ENCODE assay signal across 10 cellular contexts in the genomic region with DNA sequence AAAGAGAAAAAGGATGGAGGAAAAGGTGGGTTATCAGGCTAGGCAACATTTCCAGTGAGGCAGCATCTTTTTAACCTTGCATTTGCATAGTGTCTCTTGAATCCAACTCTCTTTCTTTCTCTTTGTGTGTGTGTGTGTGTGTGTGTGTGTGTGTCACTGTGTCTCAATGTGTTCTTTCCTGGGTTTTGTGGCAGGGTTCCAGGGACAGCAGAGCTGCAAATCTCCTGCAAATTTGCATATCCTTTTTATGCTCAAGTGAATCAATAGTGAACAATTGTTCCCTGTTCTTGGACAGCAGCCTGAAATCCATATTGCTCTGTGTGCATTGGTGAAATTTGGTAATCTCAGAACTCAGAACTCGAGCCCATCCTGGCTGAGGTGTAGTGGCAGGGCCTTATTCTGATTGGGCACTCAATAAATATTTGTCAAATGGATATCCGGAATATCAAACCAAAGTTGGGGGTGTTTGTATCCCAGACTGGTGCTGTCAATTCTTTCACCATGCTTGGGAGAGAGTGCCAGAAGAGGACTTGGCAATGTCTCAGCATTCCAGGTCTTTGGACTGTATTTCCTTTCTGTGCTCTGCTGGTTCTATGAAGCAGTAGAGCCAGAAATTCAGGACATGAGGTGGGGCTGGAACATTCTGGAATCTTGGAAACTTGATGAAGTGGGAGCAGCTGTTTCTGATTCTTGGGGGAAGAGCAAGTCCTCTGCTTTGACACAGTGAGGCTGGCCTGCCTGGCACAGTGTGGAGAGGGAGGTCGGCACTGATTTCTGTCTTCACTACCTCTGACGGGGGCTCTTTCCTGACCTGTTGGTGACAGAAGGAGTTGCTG.
A peak's percentile ranks its signal among the peaks of the same experiment; 100 is the strongest.
DNase-seq lines count a peak whose midpoint lies in the region; ATAC-seq, FAIRE-seq and TF ChIP-seq lines count a peak whose summit lies in the region.
"Had no signal": no experiment of that assay in that cellular context is flagged by ENCODE, and none has a peak within 500 bp of the region (broad histone marks: within the 10 kb centered on the region; RNA-seq: fewer than 3 reads in every experiment).

No MANE protein-coding gene starts in this region.

- no peaks in the 10 kb centered on the region for H3K27me3 ChIP-seq in prostate gland (replicated peaks; ENCODE audit: insufficient read depth)

- TF ChIP-seq POLR2A in prostate gland (IDR thresholded peaks at IDR 0.05): no peak

- intact Hi-C loops in Calu3 (cut with micrococcal nuclease; ENCODE audit: unreplicated experiment): no loop called here
- intact Hi-C loops in prostate gland (cut with DNase I): no loop called here

- FAIRE-seq in RCC 7860 (lab: Jason Lieb, UNC): no peak
- FAIRE-seq in D721Med (lab: Jason Lieb, UNC): no peak

- H3K27me3 Mint-ChIP-seq in Calu3 (ENCODE audit: unreplicated experiment): no peaks in the 10 kb centered on the region
- peaks cover 26 to 31% of the 10 kb centered on the region in 2 donors for H3K27me3 Mint-ChIP-seq in effector memory CD8-positive, alpha-beta T cell

- no peak for TF ChIP-seq CTCF in Calu3 (IDR thresholded peaks at IDR 0.05; ENCODE audit: unreplicated experiment)
- no peak for TF ChIP-seq CTCF in prostate gland (IDR thresholded peaks at IDR 0.05)
- no peak for TF ChIP-seq CTCF in GM10266 (IDR thresholded peaks at IDR 0.05; ENCODE audit: control insufficient read depth, insufficient read depth, low read depth, missing control alignments)
- TF ChIP-seq CTCF in D721Med (IDR thresholded peaks at IDR 0.05; ENCODE audit: insufficient read depth, missing control alignments): no peak

- H3K4me1 Mint-ChIP-seq in Calu3 (ENCODE audit: low read depth, unreplicated experiment): peaks cover 17% of the 10 kb centered on the region
- H3K4me1 Mint-ChIP-seq in effector memory CD8-positive, alpha-beta T cell (ENCODE audit: low read depth in 2 of 2): no peaks in the 10 kb centered on the region
- H3K4me1 Mint-ChIP-seq: activated naive CD8-positive, alpha-beta T cell treated with anti-CD3 and anti-CD28 coated beads, Interleukin-2, amount 50 U/mL, for 24 hours had no signal

- H3K4me3 Mint-ChIP-seq in Calu3 (ENCODE audit: low read depth, unreplicated experiment): no peak overlapping the region
- no peak overlapping the region for H3K4me3 Mint-ChIP-seq in effector memory CD8-positive, alpha-beta T cell
- H3K4me3 Mint-ChIP-seq: activated naive CD8-positive, alpha-beta T cell treated with anti-CD3 and anti-CD28 coated beads, Interleukin-2, amount 50 U/mL, for 24 hours had no signal

- peak; percentile 69 for DNase-seq in Calu3
- peak; percentile 23 for DNase-seq in glomerular visceral epithelial cell (ENCODE audit: extremely low spot score)
- DNase-seq in prostate gland (ENCODE audit: low spot score): peak; percentile 73
- DNase-seq in RCC 7860 (ENCODE audit: low spot score): no peak
- DNase-seq in effector memory CD8-positive, alpha-beta T cell: no peak
- no peak for DNase-seq in GM10266 (ENCODE audit: extremely low spot score)
- no peak for DNase-seq in D721Med (ENCODE audit: insufficient read length, low spot score)
- DNase-seq: activated naive CD8-positive, alpha-beta T cell treated with anti-CD3 and anti-CD28 coated beads, Interleukin-2, amount 50 U/mL, for 24 hours; NCI-H2227 treated with DMSO at 0.1 percent for 48 hours had no signal

- no peak overlapping the region for H3K4me3 ChIP-seq in prostate gland

- H3K27ac Mint-ChIP-seq in Calu3 (ENCODE audit: unreplicated experiment): no peak overlapping the region
- H3K27ac Mint-ChIP-seq in effector memory CD8-positive, alpha-beta T cell: peak overlapping the region in 1 of 2 donors; percentile 33
- H3K27ac Mint-ChIP-seq: activated naive CD8-positive, alpha-beta T cell treated with anti-CD3 and anti-CD28 coated beads, Interleukin-2, amount 50 U/mL, for 24 hours had no signal

- ATAC-seq in effector memory CD8-positive, alpha-beta T cell (replicated peaks): no peak
- ATAC-seq: activated naive CD8-positive, alpha-beta T cell treated with anti-CD3 and anti-CD28 coated beads, Interleukin-2, amount 50 U/mL, for 24 hours had no signal

- no peaks in the 10 kb centered on the region for H3K9me3 Mint-ChIP-seq in Calu3 (ENCODE audit: low read depth, unreplicated experiment)
- no peaks in the 10 kb centered on the region for H3K9me3 Mint-ChIP-seq in effector memory CD8-positive, alpha-beta T cell
- H3K9me3 Mint-ChIP-seq: activated naive CD8-positive, alpha-beta T cell treated with anti-CD3 and anti-CD28 coated beads, Interleukin-2, amount 50 U/mL, for 24 hours had no signal

- H3K36me3 ChIP-seq in prostate gland: no peaks in the 10 kb centered on the region

- CTCF ChIA-PET in Calu3 (lab: Charles Lee): no interaction called here

- peaks cover 9% of the 10 kb centered on the region for H3K4me1 ChIP-seq in prostate gland (replicated peaks)

- no peaks in the 10 kb centered on the region for H3K9me3 ChIP-seq in prostate gland

- H3K36me3 Mint-ChIP-seq in Calu3 (ENCODE audit: insufficient read depth, unreplicated experiment): no peaks in the 10 kb centered on the region
- no peaks in the 10 kb centered on the region for H3K36me3 Mint-ChIP-seq in effector memory CD8-positive, alpha-beta T cell (ENCODE audit: insufficient read depth)

- WGBS in prostate gland: 27% methylated on average over 4 of the region's 4 CpGs

- H3K27ac ChIP-seq in angular gyrus (ENCODE audit: low read depth, low read length) (peak overlapping the region; percentile 49), prostate gland (peak overlapping the region; percentile 66 to 68)

- BruUV-seq in Calu3 (replicated peaks; lab: Mats Ljungman, UMichigan): no TSS peak

Comparison
In these comparisons a context has a peak if more than half of its experiments do, and no peak if none do; other contexts are left out.
1. DNase-seq: peak in Calu3 (single experiment), glomerular visceral epithelial cell (single experiment) and prostate gland (single experiment); none in RCC 7860 (single experiment), effector memory CD8-positive, alpha-beta T cell (0 of 3), GM10266 (single experiment) and D721Med (single experiment).